19 cellular contexts compared by ENCODE assay signal in genomic region chr9:128118971-128119665, GRCh38. TPM values are rescaled to one million over a fixed set of nuclear protein-coding genes. Genes with fewer than 3 reads are reported as not detected.
DNase-seq lines count a peak whose midpoint lies in the region; ATAC-seq and TF ChIP-seq lines count a peak whose summit lies in the region.
"Had no signal": no experiment of that assay in that cellular context is flagged by ENCODE, and none has a peak within 500 bp of the region (broad histone marks: within the 10 kb centered on the region; RNA-seq: fewer than 3 reads in every experiment).

No MANE protein-coding gene starts in this region.

- no peaks in the 10 kb centered on the region for H3K9me3 Mint-ChIP-seq in CD14-positive monocyte
- H3K9me3 Mint-ChIP-seq: activated T-helper 2 cell treated with anti-CD3 and anti-CD28 coated beads, Interferon-gamma antibody, Interleukin-2, Interleukin-4, amounts not matched to agents 10 μg/mL and 5 μg/mL and 100 μg/mL, durations not matched to agents 14 hours and 24 hours and 36 hours; neural crest cell; T-helper 2 cell treated with Interferon-gamma antibody and Interleukin-4, amounts not matched to agents 5 μg/mL and 100 μg/mL, for 36 hours had no signal

- no peak overlapping the region for H3K4me3 Mint-ChIP-seq in CD14-positive monocyte
- H3K4me3 Mint-ChIP-seq: neural crest cell; T-helper 2 cell treated with Interferon-gamma antibody and Interleukin-4, amounts not matched to agents 5 μg/mL and 100 μg/mL, for 36 hours had no signal

- H3K4me1 ChIP-seq in HUES6 (ENCODE audit: control insufficient read depth, insufficient read depth, low read length) (peaks cover 8% of the 10 kb centered on the region; the same call in 1 of the 2 replicates), body of pancreas (peaks cover 54% of the 10 kb centered on the region), ovary (ENCODE audit: insufficient read depth) (peaks cover 4% of the 10 kb centered on the region), vagina (peaks cover 4% of the 10 kb centered on the region)

- H3K27ac ChIP-seq in HUES6 (ENCODE audit: low read depth, low read length) (no peak overlapping the region), body of pancreas (peak overlapping the region; percentile 62 to 90 (median 74)), ovary (no peak overlapping the region), vagina (no peak overlapping the region)
- H3K27ac ChIP-seq: esophagus muscularis mucosa, thyroid gland had no signal

- H3K27ac Mint-ChIP-seq in CD14-positive monocyte: no peak overlapping the region
- H3K27ac Mint-ChIP-seq: activated T-helper 2 cell treated with anti-CD3 and anti-CD28 coated beads, Interferon-gamma antibody, Interleukin-2, Interleukin-4, amounts not matched to agents 10 μg/mL and 5 μg/mL and 100 μg/mL, durations not matched to agents 14 hours and 24 hours and 36 hours had no signal

- no peak for TF ChIP-seq CTCF in CD14-positive monocyte (IDR thresholded peaks at IDR 0.05)
- TF ChIP-seq CTCF in body of pancreas (IDR thresholded peaks at IDR 0.05): no peak
- TF ChIP-seq CTCF in ovary (IDR thresholded peaks at IDR 0.05): no peak
- no peak for TF ChIP-seq CTCF in vagina (IDR thresholded peaks at IDR 0.05)

- peaks cover 35 to 53% of the 10 kb centered on the region in 2 donors for H3K36me3 Mint-ChIP-seq in CD14-positive monocyte

- H3K27me3 ChIP-seq in HUES6 (ENCODE audit: control insufficient read depth, insufficient read depth, low read length) (no peaks in the 10 kb centered on the region), body of pancreas (no peaks in the 10 kb centered on the region), ovary (no peaks in the 10 kb centered on the region), vagina (no peaks in the 10 kb centered on the region)
- H3K27me3 ChIP-seq: esophagus muscularis mucosa, thyroid gland had no signal

- ATAC-seq in body of pancreas: peak; percentile 42
- ATAC-seq in GM21529 (IDR thresholded peaks at IDR 0.05; ENCODE audit: unreplicated experiment): no peak
- no peak for ATAC-seq in GM21423 (IDR thresholded peaks at IDR 0.05; ENCODE audit: unreplicated experiment)
- ATAC-seq: activated CD4-positive, CD25-positive, alpha-beta regulatory T cell treated with anti-CD3 and anti-CD28 coated beads, Interleukin-2, amount 50 U/mL, for 24 hours had no signal

- intact Hi-C loops in CD14-positive monocyte (cut with micrococcal nuclease) (loop anchor here in 1 of 2 donors (5.0 kb wide), 1 partner anchor 177 kb away; no protein-coding TSS in a partner anchor), body of pancreas (cut with DNase I) (no loop called here), ovary (cut with DNase I) (loop anchor here in 3 of 4 donors (5.0 to 10.0 kb wide), 2 partner anchors 74 to 177 kb away; no protein-coding TSS in a partner anchor), vagina (cut with DNase I) (loop anchor here (5.0 kb wide), 2 partner anchors 77 to 177 kb away; no protein-coding TSS in a partner anchor)

- H3K4me1 Mint-ChIP-seq in CD14-positive monocyte: peaks cover 15% of the 10 kb centered on the region

- no peak for TF ChIP-seq EP300 in ovary (IDR thresholded peaks at IDR 0.05)

- peaks cover 2 to 6% (median 3%) of the 10 kb centered on the region in 3 donors for H3K27me3 Mint-ChIP-seq in CD14-positive monocyte (ENCODE audit: low read depth in 3 of 3)

- DNase-seq in CD14-positive monocyte (ENCODE audit: low spot score) (peak; percentile 19), body of pancreas (peak; percentile 82 to 93 (median 88)), ovary (peak in 3 of 5 donors; percentile 15 to 36 (median 17)), vagina (ENCODE audit: extremely low spot score in 2 of 2) (no peak), hypothalamus (lab: John Stamatoyannopoulos, UW) (no peak)
- DNase-seq: central memory CD4-positive, alpha-beta T cell; effector CD4-positive, alpha-beta T cell; NCI-H1417; NCI-H2227 treated with DMSO at 0.1 percent for 48 hours; SHP77 treated with DMSO at 0.1 percent for 48 hours had no signal

- 37 to 38% methylated on average over 14 to 15 of the region's 15 CpGs for WGBS in body of pancreas, 2 donors
- WGBS in ovary, 3 donors: 68 to 73% (median 70%) methylated on average over 15 of the region's 15 CpGs

- TF ChIP-seq POLR2A in body of pancreas (IDR thresholded peaks at IDR 0.05): no peak
- no peak for TF ChIP-seq POLR2A in ovary (IDR thresholded peaks at IDR 0.05)
- no peak for TF ChIP-seq POLR2A in vagina (IDR thresholded peaks at IDR 0.05)

- H3K9ac ChIP-seq in HUES6 (ENCODE audit: low read length): peak overlapping the region; percentile 7

- H3K9me3 ChIP-seq in HUES6 (ENCODE audit: control insufficient read depth, insufficient read depth, low read depth, low read length): no peaks in the 10 kb centered on the region
- no peaks in the 10 kb centered on the region for H3K9me3 ChIP-seq in body of pancreas
- no peaks in the 10 kb centered on the region for H3K9me3 ChIP-seq in ovary
- H3K9me3 ChIP-seq in vagina: no peaks in the 10 kb centered on the region
- H3K9me3 ChIP-seq: esophagus muscularis mucosa, thyroid gland had no signal

- H3K36me3 ChIP-seq in HUES6 (ENCODE audit: control insufficient read depth, insufficient read depth, low read length) (peaks cover 57% of the 10 kb centered on the region), body of pancreas (replicated peaks in 1 of 2; ENCODE audit: insufficient read depth in 1 of 2, low read depth in 2 of 2) (peaks cover 2 to 11% of the 10 kb centered on the region in 2 donors), ovary (no peaks in the 10 kb centered on the region), vagina (peaks cover 0 to 28% of the 10 kb centered on the region in 2 donors)

- H3K4me3 ChIP-seq in HUES6 (ENCODE audit: low read depth, low read length) (no peak overlapping the region), body of pancreas (no peak overlapping the region), ovary (no peak overlapping the region), vagina (no peak overlapping the region)
- H3K4me3 ChIP-seq: esophagus muscularis mucosa, thyroid gland had no signal

RNA-seq across cellular contexts. Expression of gene PTGES2, which starts 8.4 kb away (rescaled TPM):
- 10 to 100 TPM; 42.0 to 49.4 TPM for polyA plus RNA-seq in CD14-positive monocyte
- 100 to 1,000 TPM in 1 of 2 donors, 10 to 100 TPM in 1; 55.8 to 145 TPM for total RNA-seq in body of pancreas
- 10 to 100 TPM; 33.7 to 69.5 (median 61.3) TPM for total RNA-seq in ovary
- 10 to 100 TPM; 19.6 to 33.8 TPM for polyA plus RNA-seq in ovary
- total RNA-seq in vagina: 101 TPM

RNA-seq across cellular contexts. Expression of gene LCN2, which starts 30.1 kb away (rescaled TPM):
- polyA plus RNA-seq in CD14-positive monocyte: under 1 TPM in 1 of 2 donors, not detected in 1; 0.83 TPM
- total RNA-seq in body of pancreas: 10 to 100 TPM in 1 of 2 donors, 1 to 10 TPM in 1; 4.9 to 24.6 TPM
- 10 to 100 TPM in 2 of 7 donors, 1 to 10 TPM in 3, under 1 TPM in 1, not detected in 1; 0.33 to 19.5 (median 4.3) TPM for total RNA-seq in ovary
- polyA plus RNA-seq in ovary: under 1 TPM in 1 of 2 donors, not detected in 1; 0.46 TPM
- 136 TPM for total RNA-seq in vagina
- total RNA-seq: activated T-helper 2 cell treated with anti-CD3 and anti-CD28 coated beads, Interferon-gamma antibody, Interleukin-2, Interleukin-4, amounts not matched to agents 10 μg/mL and 5 μg/mL and 100 μg/mL, durations not matched to agents 14 hours and 24 hours and 36 hours; neural crest cell had no signal

RNA-seq across cellular contexts. Expression of gene BBLN, which starts 40.9 kb away (rescaled TPM):
- polyA plus RNA-seq in CD14-positive monocyte (10 to 100 TPM; 51.5 to 54.5 TPM), ovary (10 to 100 TPM in 1 of 2 donors, 1 to 10 TPM in 1; 2.4 to 59.3 TPM)
- total RNA-seq in body of pancreas (100 to 1,000 TPM; 113 to 129 TPM), ovary (100 to 1,000 TPM in 1 of 7 donors, 10 to 100 TPM in 6; 17.9 to 210 (median 31.7) TPM), vagina (134 TPM)

RNA-seq across cellular contexts. Expression of gene SLC25A25, which starts 51.1 kb away (rescaled TPM):
- 1 to 10 TPM; 5.1 to 6.3 TPM for polyA plus RNA-seq in CD14-positive monocyte
- 10 to 100 TPM; 31.4 to 36.6 TPM for total RNA-seq in body of pancreas
- total RNA-seq in ovary: 10 to 100 TPM; 24.1 to 90.1 (median 40.0) TPM
- 10 to 100 TPM; 23.4 to 28.6 TPM for polyA plus RNA-seq in ovary
- total RNA-seq in vagina: 44.4 TPM

RNA-seq across cellular contexts. Expression of gene NAIF1, which starts 52.0 kb away (rescaled TPM):
- 1 to 10 TPM; 4.6 to 5.6 TPM for polyA plus RNA-seq in CD14-positive monocyte
- 1 to 10 TPM; 1.3 to 4.9 TPM for total RNA-seq in body of pancreas
- 10 to 100 TPM in 1 of 7 donors, 1 to 10 TPM in 6; 4.1 to 10.9 (median 5.9) TPM for total RNA-seq in ovary
- 1 to 10 TPM; 6.6 to 9.0 TPM for polyA plus RNA-seq in ovary
- total RNA-seq in vagina: 13.3 TPM

Comparison
In these comparisons a context has a peak if more than half of its experiments do, and no peak if none do; other contexts are left out.
1. DNase-seq: peak in CD14-positive monocyte (single experiment), body of pancreas (4 of 4) and ovary (3 of 5); none in vagina (0 of 2) and hypothalamus (0 of 51).
2. H3K27ac ChIP-seq: peak in body of pancreas (4 of 4); none in HUES6 (single experiment), ovary (0 of 2) and vagina (single experiment).